In the genomic region with DNA sequence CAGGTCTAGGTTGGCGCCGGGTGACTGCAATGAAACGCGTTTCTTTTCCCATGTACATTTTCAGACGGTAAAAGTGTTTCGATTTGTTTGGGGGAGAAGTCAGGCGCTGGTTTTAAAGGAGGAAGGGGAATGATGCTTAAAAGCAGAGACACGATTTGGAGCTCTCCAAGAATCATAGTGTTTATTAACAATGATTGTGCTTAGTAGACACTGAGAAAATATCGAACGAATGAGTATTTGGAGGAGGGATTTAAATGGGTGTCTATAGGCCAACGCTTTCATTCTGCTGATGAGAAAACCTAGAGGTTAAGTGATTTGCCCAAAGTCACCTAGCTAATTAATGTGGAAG, we compare ENCODE assay signal across 10 cellular contexts. TPM values are rescaled to one million over a fixed set of nuclear protein-coding genes. Genes with fewer than 3 reads are reported as not detected.
DNase-seq lines count a peak whose midpoint lies in the region; ATAC-seq, FAIRE-seq and TF ChIP-seq lines count a peak whose summit lies in the region.
"Had no signal": no experiment of that assay in that cellular context is flagged by ENCODE, and none has a peak within 500 bp of the region (broad histone marks: within the 10 kb centered on the region; RNA-seq: fewer than 3 reads in every experiment).

No MANE protein-coding gene starts in this region.

- H3K9me3 Mint-ChIP-seq in activated CD4-positive, alpha-beta T cell treated with anti-CD3 and anti-CD28 coated beads for 36 hours (ENCODE audit: low read depth), result peaks cover 6% of the 10 kb centered on the region

- peaks cover 6% of the 10 kb centered on the region for H3K36me3 Mint-ChIP-seq in activated CD4-positive, alpha-beta T cell treated with anti-CD3 and anti-CD28 coated beads for 36 hours (ENCODE audit: low read depth)

- no peak for TF ChIP-seq POLR2A in GM12891 (IDR thresholded peaks at IDR 0.05; ENCODE audit: low read depth, low read length)

- peak overlapping the region; percentile 61 for H3K4me3 ChIP-seq in astrocyte of the cerebellum (ENCODE audit: low read depth, low read length)

- POLR2A ChIA-PET in activated CD4-positive, alpha-beta T cell treated with anti-CD3 and anti-CD28 coated beads for 36 hours (lab: Charles Lee), result interaction anchor here (0.6 to 2.4 kb wide), 3 partner anchors 43 to 210 kb away, joined by 3 to 10 read pairs (median 8); no protein-coding TSS in a partner anchor

- no peak for FAIRE-seq in GM12891 (lab: Jason Lieb, UNC)
- FAIRE-seq: A204.1 had no signal

- no peak for ATAC-seq in activated CD4-positive, alpha-beta T cell treated with anti-CD3 and anti-CD28 coated beads for 36 hours
- ATAC-seq in left colon, result peak; percentile 2

- no peak for TF ChIP-seq CTCF in astrocyte of the cerebellum (IDR thresholded peaks at IDR 0.05; ENCODE audit: low read depth, low read length, missing control alignments)

- H3K4me3 Mint-ChIP-seq in activated CD4-positive, alpha-beta T cell treated with anti-CD3 and anti-CD28 coated beads for 36 hours, result peak overlapping the region; percentile 70

- H3K27ac ChIP-seq in temporal lobe (ENCODE audit: low read depth, low read length), result peak overlapping the region; percentile 61

- no peaks in the 10 kb centered on the region for H3K27me3 Mint-ChIP-seq in activated CD4-positive, alpha-beta T cell treated with anti-CD3 and anti-CD28 coated beads for 36 hours

- H3K4me1 Mint-ChIP-seq in activated CD4-positive, alpha-beta T cell treated with anti-CD3 and anti-CD28 coated beads for 36 hours, result peaks cover 31% of the 10 kb centered on the region

- CTCF ChIA-PET in activated CD4-positive, alpha-beta T cell treated with anti-CD3 and anti-CD28 coated beads for 36 hours (lab: Charles Lee), result interaction anchor here (0.9 to 1.7 kb wide), 4 partner anchors 8 to 91 kb away, joined by 3 to 6 read pairs (median 3); no protein-coding TSS in a partner anchor

- in situ Hi-C loops in astrocyte of the cerebellum (cut with HindIII; ENCODE audit: low sequenced_read_pairs), result no loop called here
- in situ Hi-C loops in KBM-7 (cut with MboI; ENCODE audit: low pct_unique_long_range_greater_than_20kb, low sequenced_read_pairs), result no loop called here

- DNase-seq in activated CD4-positive, alpha-beta T cell treated with anti-CD3 and anti-CD28 coated beads for 36 hours, result no peak
- DNase-seq in activated CD4-positive, alpha-beta T cell treated with anti-CD3 and anti-CD28 coated beads for 48 hours, result no peak
- DNase-seq in astrocyte of the cerebellum (ENCODE audit: low read depth), result no peak
- no peak for DNase-seq in left colon
- DNase-seq in NOMO-1 (lab: John Stamatoyannopoulos, UW; ENCODE audit: unreplicated experiment in 2 of 2), result no peak
- no peak for DNase-seq in KBM-7
- DNase-seq in GM12891 (ENCODE audit: insufficient read length, low spot score), result no peak
- DNase-seq: activated CD4-positive, alpha-beta T cell treated with anti-CD3 and anti-CD28 coated beads, Interleukin-2, amount 50 U/mL, for 1 hour had no signal

- H3K27ac Mint-ChIP-seq in activated CD4-positive, alpha-beta T cell treated with anti-CD3 and anti-CD28 coated beads for 36 hours, result peak overlapping the region; percentile 73

- intact Hi-C loops in activated CD4-positive, alpha-beta T cell treated with anti-CD3 and anti-CD28 coated beads for 36 hours (cut with DNase I, micrococcal nuclease), result loop anchor here (2.0 to 5.0 kb wide), 9 partner anchors 36 to 809 kb away; partner anchors contain the start of gene JAK1 (in 1 of the 2)
- intact Hi-C loops in left colon (cut with DNase I, micrococcal nuclease), result no loop called here

TF ChIP-seq in GM12891, 5 proteins besides CTCF, POLR2A, EP300 and RAD21:
- TF ChIP-seq SPI1 (IDR thresholded peaks at IDR 0.05; ENCODE audit: low read depth, low read length) (no peak), POU2F2 (IDR thresholded peaks at IDR 0.05; ENCODE audit: low read depth, low read length) (no peak), POLR2AphosphoS5 (IDR thresholded peaks at IDR 0.05; ENCODE audit: low read depth, low read length) (no peak), TAF1 (IDR thresholded peaks at IDR 0.05; ENCODE audit: low read depth, low read length) (no peak), PAX5 (IDR thresholded peaks at IDR 0.05; ENCODE audit: insufficient read depth, low read length, severe bottlenecking) (no peak)
TF ChIP-seq in GM12891: peak in this region for 0.

RNA-seq across cellular contexts. Expression of gene JAK1, which starts 36.9 kb away (rescaled TPM):
- total RNA-seq in activated CD4-positive, alpha-beta T cell treated with anti-CD3 and anti-CD28 coated beads for 36 hours, result 100 to 1,000 TPM; 100 to 114 TPM
- total RNA-seq in left colon (100 to 1,000 TPM in 1 of 2 donors, 10 to 100 TPM in 1; 84.3 to 117 TPM), temporal lobe (51.1 TPM)
- polyA plus RNA-seq in GM12891 (2012; ENCODE audit: low read depth, missing spikeins), result 43.3 TPM

Comparison
In these comparisons a context has a peak if more than half of its experiments do, and no peak if none do; other contexts are left out.
1. intact Hi-C loops: an anchor here in activated CD4-positive, alpha-beta T cell treated with anti-CD3 and anti-CD28 coated beads for 36 hours (2.0 to 5.0 kb wide); none called in left colon.